Comparison of ENCODE assay signal across 8 cellular contexts in the genomic region with DNA sequence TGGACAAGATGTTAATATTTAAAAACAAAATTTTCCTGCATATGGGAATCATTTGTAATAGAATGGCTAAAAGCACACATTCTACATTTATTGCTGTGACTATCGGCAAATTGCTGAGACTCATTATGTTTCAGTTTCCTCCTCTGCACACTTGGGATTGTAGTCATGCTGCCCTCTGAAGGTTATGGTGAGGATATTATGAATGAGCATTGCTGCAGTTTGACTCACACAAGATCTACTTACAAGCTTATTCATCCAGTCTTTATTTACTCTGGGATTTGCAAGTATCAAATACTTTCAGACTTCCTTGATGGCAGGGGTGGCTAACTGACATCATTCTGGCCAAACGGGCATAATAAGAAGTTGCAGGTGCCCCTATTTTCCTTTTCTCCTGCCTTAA. TPM values are rescaled to one million over a fixed set of nuclear protein-coding genes. Genes with fewer than 3 reads are reported as not detected.
DNase-seq lines count a peak whose midpoint lies in the region; ATAC-seq and TF ChIP-seq lines count a peak whose summit lies in the region.

No MANE protein-coding gene starts in this region.

- H2AFZ ChIP-seq in OCI-LY7 (ENCODE audit: low read length) = peak overlapping the region; percentile 9; the same call in 1 of the 2 replicates

- H3K27ac ChIP-seq in OCI-LY7 (ENCODE audit: low read depth, low read length, poor library complexity, severe bottlenecking) = no peak overlapping the region

- H3K4me2 ChIP-seq in OCI-LY7 (ENCODE audit: low read length) = peak overlapping the region; percentile 40; the same call in 1 of the 2 replicates

- H3K9me2 ChIP-seq in OCI-LY7 (ENCODE audit: insufficient read depth, low read length) = no peaks in the 10 kb centered on the region

- peak; percentile 28 for DNase-seq in stimulated activated CD4-positive, alpha-beta T cell treated with anti-CD3 and anti-CD28 coated beads, Interleukin-1b, Interleukin-23, amount 100 ng/mL, for 48 hours
- DNase-seq in stimulated activated CD4-positive, alpha-beta T cell treated with anti-CD3 and anti-CD28 coated beads, Interleukin-15, amount 100 ng/mL, for 24 hours = no peak
- DNase-seq in OCI-LY7 (ENCODE audit: low spot score) (peak; percentile 64), dermis blood vessel endothelial cell (peak; percentile 85), myocyte (ENCODE audit: low read depth) (peak; percentile 89), middle frontal gyrus (ENCODE audit: extremely low spot score, low spot score) (no peak)

- BruUV-seq in OCI-LY7 (replicated peaks; lab: Mats Ljungman, UMichigan) = no TSS peak

- H3K4me3 ChIP-seq in OCI-LY7 (ENCODE audit: low read depth, low read length, poor library complexity, severe bottlenecking) = no peak overlapping the region

- peaks cover 13% of the 10 kb centered on the region for H3K4me1 ChIP-seq in OCI-LY7 (ENCODE audit: insufficient read depth, low read length, poor library complexity, severe bottlenecking)

- ATAC-seq in HG03432 (IDR thresholded peaks at IDR 0.05; ENCODE audit: unreplicated experiment) (no peak), HG03520 (IDR thresholded peaks at IDR 0.05; ENCODE audit: unreplicated experiment) (no peak)

- CTCF ChIA-PET in OCI-LY7 (lab: Charles Lee; ENCODE audit: unreplicated experiment) = interaction anchor here (0.6 to 1.4 kb wide), 2 partner anchors 282 to 518 kb away, joined by 3 to 5 read pairs; no protein-coding TSS in a partner anchor

- no peaks in the 10 kb centered on the region for H3K79me2 ChIP-seq in OCI-LY7 (ENCODE audit: insufficient read depth, low read depth, low read length)

- no peaks in the 10 kb centered on the region for H3K36me3 ChIP-seq in OCI-LY7 (ENCODE audit: insufficient read depth, low read length)

- intact Hi-C loops in OCI-LY7 (cut with micrococcal nuclease; ENCODE audit: unreplicated experiment) = loop anchor here (5.0 kb wide), 1 partner anchor 294 kb away; no protein-coding TSS in a partner anchor

- H3K9me3 ChIP-seq in OCI-LY7 (ENCODE audit: low read length) = no peaks in the 10 kb centered on the region

- TF ChIP-seq CTCF in OCI-LY7 (conservative IDR thresholded peaks at IDR 0.05; ENCODE audit: low read length) = peak; percentile 77

- no peaks in the 10 kb centered on the region for H4K20me1 ChIP-seq in OCI-LY7 (ENCODE audit: insufficient read depth, low read length)

- POLR2A ChIA-PET in OCI-LY7 (lab: Charles Lee) = no interaction called here

RNA-seq across cellular contexts. Expression of a gene that starts 9.5 kb away (rescaled TPM):
- 6.2 and 6.3 TPM in 2 replicates for total RNA-seq in OCI-LY7 (2014; rRNA removed; shearing (Covaris generic))
- 11.2 and 11.9 TPM in 2 replicates for total RNA-seq in OCI-LY7 (2022)
- 6.3 and 6.5 TPM in 2 replicates for total RNA-seq in dermis blood vessel endothelial cell
- 3.2 and 11.4 TPM in 2 replicates for total RNA-seq in myocyte
- 11.0 TPM for polyA plus RNA-seq in myocyte (2012)

Comparison
In these comparisons a context has a peak if more than half of its experiments do, and no peak if none do; other contexts are left out.
1. DNase-seq: peak in stimulated activated CD4-positive, alpha-beta T cell treated with anti-CD3 and anti-CD28 coated beads, Interleukin-1b, Interleukin-23, amount 100 ng/mL, for 48 hours (single experiment), OCI-LY7 (single experiment), dermis blood vessel endothelial cell (single experiment) and myocyte (single experiment); none in stimulated activated CD4-positive, alpha-beta T cell treated with anti-CD3 and anti-CD28 coated beads, Interleukin-15, amount 100 ng/mL, for 24 hours (single experiment) and middle frontal gyrus (single experiment).